In the genomic region with DNA sequence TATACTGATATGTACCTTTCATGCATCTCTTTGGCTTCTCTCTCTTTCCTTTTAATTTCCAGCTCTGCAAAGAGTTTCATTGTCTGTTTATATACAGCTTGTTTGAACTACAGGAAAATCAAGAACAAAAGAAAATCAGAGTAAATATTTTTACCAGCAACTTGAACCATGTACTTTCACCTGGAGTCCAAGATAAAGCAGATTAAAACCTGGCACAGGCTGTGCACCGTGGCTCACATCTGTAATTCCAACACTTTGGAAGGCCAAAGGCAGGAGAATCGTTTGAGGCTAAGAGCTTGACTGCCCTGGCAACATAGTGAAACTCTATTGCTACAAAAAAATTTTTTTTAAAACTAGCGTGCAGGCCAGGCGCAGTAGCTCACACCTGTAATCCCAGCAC, we compare ENCODE assay signal across 7 cellular contexts. TPM values are rescaled to one million over a fixed set of nuclear protein-coding genes. Genes with fewer than 3 reads are reported as not detected.
"Had no signal": no experiment of that assay in that cellular context is flagged by ENCODE, and none has a peak within 500 bp of the region (broad histone marks: within the 10 kb centered on the region; RNA-seq: fewer than 3 reads in every experiment).

No MANE protein-coding gene starts in this region.

- H3K4me3 ChIP-seq: GM23248, HAP-1 had no signal

- H3K27me3 Mint-ChIP-seq: IgD-negative memory B cell had no signal

- ATAC-seq: HCT116 had no signal

- DNase-seq: GM23248, GOT3, H7 had no signal

- H3K9me3 Mint-ChIP-seq: IgD-negative memory B cell had no signal

- H3K4me3 Mint-ChIP-seq: IgD-negative memory B cell had no signal

- H3K9ac ChIP-seq: GM23248 had no signal

- H3K27ac Mint-ChIP-seq: IgD-negative memory B cell had no signal

- FAIRE-seq: HTR-8/SVneo had no signal

- H3K9me3 ChIP-seq: HAP-1 had no signal

- H3K27ac ChIP-seq: GM23248 had no signal

RNA-seq across cellular contexts. Expression of a gene that starts 28.8 kb away (rescaled TPM):
- total RNA-seq: GM23248 had no signal
- polyA plus RNA-seq: GM23248 had no signal
